ENCODE assay signal across 1 cellular context in the genomic region with DNA sequence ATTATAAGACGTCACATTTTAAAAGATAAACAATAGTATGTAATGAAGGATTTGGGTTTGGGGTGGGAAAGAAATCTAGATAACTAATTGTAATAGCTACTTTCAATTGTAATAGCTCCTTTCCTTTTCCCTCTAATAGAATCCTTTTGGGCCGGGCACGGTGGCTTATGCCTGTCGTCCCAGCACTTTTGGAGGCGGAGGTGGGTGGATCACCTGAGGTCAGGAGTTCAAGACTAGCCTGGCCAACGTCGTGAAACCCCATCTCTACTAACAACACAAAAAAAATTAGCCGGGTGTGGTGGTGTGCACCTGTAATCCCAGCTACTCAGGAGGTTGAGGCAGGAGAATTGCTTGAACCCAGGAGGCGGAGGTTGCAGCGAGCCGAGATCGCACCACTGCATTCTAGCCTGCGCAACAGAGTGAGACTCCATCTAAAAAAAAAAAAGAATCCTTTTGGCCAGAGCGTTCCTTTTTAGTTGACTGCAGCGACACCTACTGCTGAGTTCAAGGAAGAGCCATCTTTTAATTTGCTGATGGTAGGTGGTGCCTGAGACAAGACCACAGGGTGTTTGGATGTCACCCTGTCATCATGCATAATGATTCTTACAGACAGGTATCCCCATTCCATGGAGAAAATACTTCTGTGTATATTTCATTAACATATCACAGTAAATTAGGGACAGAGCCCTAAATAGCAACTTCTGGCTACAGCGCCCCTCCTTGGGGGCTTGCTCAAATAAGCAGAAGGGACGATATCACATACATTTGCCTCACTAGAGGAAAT.
TF ChIP-seq lines count a peak whose summit lies in the region.

No MANE protein-coding gene starts in this region.

TF ChIP-seq in GM23338, 12 proteins besides CTCF, POLR2A, EP300 and RAD21 (continued from another document):
- TF ChIP-seq, protein P1, sequence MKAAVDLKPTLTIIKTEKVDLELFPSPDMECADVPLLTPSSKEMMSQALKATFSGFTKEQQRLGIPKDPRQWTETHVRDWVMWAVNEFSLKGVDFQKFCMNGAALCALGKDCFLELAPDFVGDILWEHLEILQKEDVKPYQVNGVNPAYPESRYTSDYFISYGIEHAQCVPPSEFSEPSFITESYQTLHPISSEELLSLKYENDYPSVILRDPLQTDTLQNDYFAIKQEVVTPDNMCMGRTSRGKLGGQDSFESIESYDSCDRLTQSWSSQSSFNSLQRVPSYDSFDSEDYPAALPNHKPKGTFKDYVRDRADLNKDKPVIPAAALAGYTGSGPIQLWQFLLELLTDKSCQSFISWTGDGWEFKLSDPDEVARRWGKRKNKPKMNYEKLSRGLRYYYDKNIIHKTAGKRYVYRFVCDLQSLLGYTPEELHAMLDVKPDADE (IDR thresholded peaks at IDR 0.05) = no peak
